13 cellular contexts compared by ENCODE assay signal in the genomic region with DNA sequence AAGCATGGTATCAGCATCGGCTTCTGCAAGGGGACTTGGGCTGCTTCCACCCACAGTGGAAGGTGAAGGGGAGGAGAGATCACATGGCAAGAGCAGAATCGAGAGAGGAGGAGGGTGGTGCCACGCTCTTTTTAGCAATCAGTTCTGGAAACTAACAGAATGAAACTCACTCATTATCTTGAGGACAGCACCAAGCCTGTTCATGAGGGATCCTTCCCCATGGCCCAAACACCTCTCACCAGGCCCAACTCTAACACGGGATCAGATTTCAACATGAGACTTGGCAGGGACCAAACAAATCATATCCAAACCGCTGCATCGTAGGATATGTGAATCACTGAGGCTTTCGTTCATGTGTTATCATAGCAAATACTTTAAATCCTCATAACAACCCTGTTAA.
DNase-seq lines count a peak whose midpoint lies in the region; ATAC-seq and TF ChIP-seq lines count a peak whose summit lies in the region.
"Had no signal": no experiment of that assay in that cellular context is flagged by ENCODE, and none has a peak within 500 bp of the region (broad histone marks: within the 10 kb centered on the region; RNA-seq: fewer than 3 reads in every experiment).

No MANE protein-coding gene starts in this region.

- H3K4me3 ChIP-seq in HEK293 (ENCODE audit: low read depth, low read length) (no peak overlapping the region), fibroblast of mammary gland (ENCODE audit: control insufficient read depth, low read depth, low read length) (no peak overlapping the region), skeletal muscle cell (ENCODE audit: low read depth, low read length) (no peak overlapping the region), spleen (no peak overlapping the region)
- H3K4me3 ChIP-seq: body of pancreas had no signal

- peaks cover 6% of the 10 kb centered on the region for H3K4me1 ChIP-seq in HEK293 (ENCODE audit: control insufficient read depth, insufficient read depth, low read length)
- no peaks in the 10 kb centered on the region for H3K4me1 ChIP-seq in spleen
- H3K4me1 ChIP-seq: body of pancreas had no signal

- DNase-seq in NCI-H446 treated with DMSO at 0.1 percent for 48 hours (lab: John Stamatoyannopoulos, UW) (peak; percentile 40), fibroblast of mammary gland (ENCODE audit: low read depth) (peak; percentile 79), skeletal muscle cell (ENCODE audit: low read depth) (peak; percentile 56), spleen (no peak), retina (no peak)
- DNase-seq: body of pancreas, erythroblast, kidney, NCI-H187 treated with DMSO at 0.1 percent for 48 hours, SHP77 treated with DMSO at 0.1 percent for 48 hours had no signal

- POLR2A ChIA-PET in HEK293 (lab: Yijun Ruan, JAX), result no interaction called here

- H3K27ac ChIP-seq in HEK293 (ENCODE audit: extremely low read depth, low read depth, low read length), result no peak overlapping the region
- no peak overlapping the region for H3K27ac ChIP-seq in spleen
- H3K27ac ChIP-seq: body of pancreas had no signal

- TF ChIP-seq CTCF in HEK293 (tag by site-specific recombination; IDR thresholded peaks at IDR 0.05) (no peak), fibroblast of mammary gland (conservative IDR thresholded peaks at IDR 0.05; ENCODE audit: control insufficient read depth, insufficient read depth, low read depth, low read length) (no peak), spleen (IDR thresholded peaks at IDR 0.05 in 8 of 11, conservative IDR thresholded peaks at IDR 0.05 in 3 of 11) (no peak)

- no peaks in the 10 kb centered on the region for H3K9me3 ChIP-seq in HEK293 (ENCODE audit: control insufficient read depth, insufficient read depth, low read depth, low read length)
- H3K9me3 ChIP-seq in spleen, result no peaks in the 10 kb centered on the region
- H3K9me3 ChIP-seq: body of pancreas had no signal

- H3K36me3 ChIP-seq in HEK293 (ENCODE audit: control insufficient read depth in 2 of 2, insufficient read depth in 1 of 2, low read length in 2 of 2) (no peaks in the 10 kb centered on the region), spleen (no peaks in the 10 kb centered on the region)

- no peak for TF ChIP-seq POLR2A in spleen (IDR thresholded peaks at IDR 0.05)

- CTCF ChIA-PET in HEK293 (lab: Yijun Ruan, JAX), result interaction anchor here (0.6 kb wide), 1 partner anchor 455 kb away, joined by 3 read pairs; no protein-coding TSS in a partner anchor

- ATAC-seq in HG03097 (IDR thresholded peaks at IDR 0.05; ENCODE audit: low FRiP score, unreplicated experiment), result no peak
- ATAC-seq: body of pancreas; stimulated activated memory B cell treated with anti-CD40 and anti-IgM and Interleukin-4, amounts not matched to agents 10 μg/mL and 1 μg/mL and 100 μg/mL, for 72 hours had no signal

- H3K27me3 ChIP-seq in spleen (replicated peaks in 1 of 7), result no peaks in the 10 kb centered on the region
- H3K27me3 ChIP-seq: body of pancreas had no signal

- intact Hi-C loops in spleen (cut with DNase I; ENCODE audit: low total_unique reads), result no loop called here

- WGBS in spleen, 5 donors, result 67 to 85% (median 78%) methylated on average over 6 to 7 of the region's 7 CpGs

TF ChIP-seq in HEK293, 187 proteins besides CTCF, POLR2A, EP300 and RAD21:
- TF ChIP-seq ZNF596 (tag by site-specific recombination; IDR thresholded peaks at IDR 0.05) (no peak), TRIM28 (IDR thresholded peaks at IDR 0.05; ENCODE audit: borderline replicate concordance, low read length) (0 out of 2 replicates have a peak, but pooled peaks have one; percentile 30), ZNF558 (tag by site-specific recombination; IDR thresholded peaks at IDR 0.05) (no peak), YY2 (tag by site-specific recombination; IDR thresholded peaks at IDR 0.05) (no peak), SETDB1 (IDR thresholded peaks at IDR 0.05; ENCODE audit: insufficient read length, low read length) (no peak), ZNF555 (tag by site-specific recombination; conservative IDR thresholded peaks at IDR 0.05) (no peak), MZF1 (tag by site-specific recombination; IDR thresholded peaks at IDR 0.05; ENCODE audit: borderline replicate concordance) (0 out of 2 replicates have a peak, but pooled peaks have one; percentile 58), ZNF341 (tag by site-specific recombination; IDR thresholded peaks at IDR 0.05; ENCODE audit: low read depth) (peak; percentile 71), ZNF157 (tag by site-specific recombination; IDR thresholded peaks at IDR 0.05) (no peak)
- TF ChIP-seq, protein P1, sequence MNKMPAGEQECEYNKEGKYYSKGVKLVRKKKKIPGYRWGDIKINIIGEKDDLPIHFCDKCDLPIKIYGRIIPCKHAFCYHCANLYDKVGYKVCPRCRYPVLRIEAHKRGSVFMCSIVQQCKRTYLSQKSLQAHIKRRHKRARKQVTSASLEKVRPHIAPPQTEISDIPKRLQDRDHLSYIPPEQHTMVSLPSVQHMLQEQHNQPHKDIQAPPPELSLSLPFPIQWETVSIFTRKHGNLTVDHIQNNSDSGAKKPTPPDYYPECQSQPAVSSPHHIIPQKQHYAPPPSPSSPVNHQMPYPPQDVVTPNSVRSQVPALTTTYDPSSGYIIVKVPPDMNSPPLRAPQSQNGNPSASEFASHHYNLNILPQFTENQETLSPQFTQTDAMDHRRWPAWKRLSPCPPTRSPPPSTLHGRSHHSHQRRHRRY (tag by site-specific recombination; IDR thresholded peaks at IDR 0.05), result no peak
- TF ChIP-seq, protein P2, sequence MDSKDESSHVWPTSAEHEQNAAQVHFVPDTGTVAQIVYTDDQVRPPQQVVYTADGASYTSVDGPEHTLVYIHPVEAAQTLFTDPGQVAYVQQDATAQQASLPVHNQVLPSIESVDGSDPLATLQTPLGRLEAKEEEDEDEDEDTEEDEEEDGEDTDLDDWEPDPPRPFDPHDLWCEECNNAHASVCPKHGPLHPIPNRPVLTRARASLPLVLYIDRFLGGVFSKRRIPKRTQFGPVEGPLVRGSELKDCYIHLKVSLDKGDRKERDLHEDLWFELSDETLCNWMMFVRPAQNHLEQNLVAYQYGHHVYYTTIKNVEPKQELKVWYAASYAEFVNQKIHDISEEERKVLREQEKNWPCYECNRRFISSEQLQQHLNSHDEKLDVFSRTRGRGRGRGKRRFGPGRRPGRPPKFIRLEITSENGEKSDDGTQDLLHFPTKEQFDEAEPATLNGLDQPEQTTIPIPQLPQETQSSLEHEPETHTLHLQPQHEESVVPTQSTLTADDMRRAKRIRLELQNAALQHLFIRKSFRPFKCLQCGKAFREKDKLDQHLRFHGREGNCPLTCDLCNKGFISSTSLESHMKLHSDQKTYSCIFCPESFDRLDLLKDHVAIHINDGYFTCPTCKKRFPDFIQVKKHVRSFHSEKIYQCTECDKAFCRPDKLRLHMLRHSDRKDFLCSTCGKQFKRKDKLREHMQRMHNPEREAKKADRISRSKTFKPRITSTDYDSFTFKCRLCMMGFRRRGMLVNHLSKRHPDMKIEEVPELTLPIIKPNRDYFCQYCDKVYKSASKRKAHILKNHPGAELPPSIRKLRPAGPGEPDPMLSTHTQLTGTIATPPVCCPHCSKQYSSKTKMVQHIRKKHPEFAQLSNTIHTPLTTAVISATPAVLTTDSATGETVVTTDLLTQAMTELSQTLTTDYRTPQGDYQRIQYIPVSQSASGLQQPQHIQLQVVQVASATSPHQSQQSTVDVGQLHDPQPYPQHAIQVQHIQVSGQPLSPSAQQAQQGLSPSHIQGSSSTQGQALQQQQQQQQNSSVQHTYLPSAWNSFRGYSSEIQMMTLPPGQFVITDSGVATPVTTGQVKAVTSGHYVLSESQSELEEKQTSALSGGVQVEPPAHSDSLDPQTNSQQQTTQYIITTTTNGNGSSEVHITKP (tag by site-specific recombination; IDR thresholded peaks at IDR 0.05), result peak; percentile 90
- TF ChIP-seq, protein P3, sequence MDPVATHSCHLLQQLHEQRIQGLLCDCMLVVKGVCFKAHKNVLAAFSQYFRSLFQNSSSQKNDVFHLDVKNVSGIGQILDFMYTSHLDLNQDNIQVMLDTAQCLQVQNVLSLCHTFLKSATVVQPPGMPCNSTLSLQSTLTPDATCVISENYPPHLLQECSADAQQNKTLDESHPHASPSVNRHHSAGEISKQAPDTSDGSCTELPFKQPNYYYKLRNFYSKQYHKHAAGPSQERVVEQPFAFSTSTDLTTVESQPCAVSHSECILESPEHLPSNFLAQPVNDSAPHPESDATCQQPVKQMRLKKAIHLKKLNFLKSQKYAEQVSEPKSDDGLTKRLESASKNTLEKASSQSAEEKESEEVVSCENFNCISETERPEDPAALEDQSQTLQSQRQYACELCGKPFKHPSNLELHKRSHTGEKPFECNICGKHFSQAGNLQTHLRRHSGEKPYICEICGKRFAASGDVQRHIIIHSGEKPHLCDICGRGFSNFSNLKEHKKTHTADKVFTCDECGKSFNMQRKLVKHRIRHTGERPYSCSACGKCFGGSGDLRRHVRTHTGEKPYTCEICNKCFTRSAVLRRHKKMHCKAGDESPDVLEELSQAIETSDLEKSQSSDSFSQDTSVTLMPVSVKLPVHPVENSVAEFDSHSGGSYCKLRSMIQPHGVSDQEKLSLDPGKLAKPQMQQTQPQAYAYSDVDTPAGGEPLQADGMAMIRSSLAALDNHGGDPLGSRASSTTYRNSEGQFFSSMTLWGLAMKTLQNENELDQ (tag by site-specific recombination; IDR thresholded peaks at IDR 0.05; ENCODE audit: low read depth), result no peak

Comparison
In these comparisons a context has a peak if more than half of its experiments do, and no peak if none do; other contexts are left out.
1. DNase-seq: peak in NCI-H446 treated with DMSO at 0.1 percent for 48 hours (single experiment), fibroblast of mammary gland (single experiment) and skeletal muscle cell (single experiment); none in spleen (single experiment) and retina (single experiment).